ENCODE assay signal across 24 cellular contexts in the genomic region with DNA sequence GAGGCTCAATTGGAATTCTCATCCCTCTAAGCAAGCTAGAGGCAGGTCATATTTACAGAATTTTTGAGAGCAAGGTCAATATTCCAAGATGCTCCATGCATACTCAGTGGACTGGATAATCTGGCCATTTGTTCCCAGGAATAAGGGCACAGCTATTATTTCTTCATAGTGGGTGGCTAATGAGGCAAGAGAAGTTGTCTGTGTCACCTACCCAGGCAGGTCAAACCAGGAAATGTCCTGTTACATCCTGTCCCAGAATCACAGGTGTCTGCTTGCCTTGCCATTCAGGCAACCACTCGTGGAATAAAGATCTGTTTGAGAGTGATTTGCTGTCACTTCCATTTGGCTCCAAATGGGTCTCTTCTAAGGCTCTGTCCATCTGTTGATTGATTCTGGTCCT.
"Had no signal": no experiment of that assay in that cellular context is flagged by ENCODE, and none has a peak within 500 bp of the region (broad histone marks: within the 10 kb centered on the region; RNA-seq: fewer than 3 reads in every experiment).

No MANE protein-coding gene starts in this region.

- H3K27me3 ChIP-seq: brain microvascular endothelial cell, cardiac muscle cell had no signal

- H3K27ac ChIP-seq: brain microvascular endothelial cell, cardiac muscle cell had no signal

- H3K4me1 Mint-ChIP-seq: activated naive CD4-positive, alpha-beta T cell treated with anti-CD3 and anti-CD28 coated beads, Interleukin-2, amount 10 ng/mL, durations not matched to agents 7 days and 5 days; activated naive CD8-positive, alpha-beta T cell treated with anti-CD3 and anti-CD28 coated beads for 36 hours had no signal

- DNase-seq: activated CD4-positive, alpha-beta T cell treated with anti-CD3 and anti-CD28 coated beads for 4 hours; activated CD8-positive, alpha-beta memory T cell treated with anti-CD3 and anti-CD28 coated beads, Interleukin-2, amount 50 U/mL, for 4 hours; activated CD8-positive, alpha-beta T cell treated with anti-CD3 and anti-CD28 coated beads for 36 hours; activated gamma-delta T cell treated with Interleukin-2 at 50 U/mL for 16 hours; activated naive CD4-positive, alpha-beta T cell treated with anti-CD3 and anti-CD28 coated beads, Interleukin-2, amount 10 ng/mL, durations not matched to agents 7 days and 5 days; activated naive CD8-positive, alpha-beta T cell treated with anti-CD3 and anti-CD28 coated beads for 36 hours; activated T-cell treated with anti-CD3 and anti-CD28 coated beads, Interleukin-2, amount 50 U/mL, for 72 hours; brain microvascular endothelial cell; NCI-H1092 treated with DMSO at 0.1 percent for 48 hours; NCI-H1417 treated with DMSO at 0.1 percent for 48 hours; NCI-H1694; NCI-H2029; NCI-H2107; NCI-H2171 treated with DMSO at 0.1 percent for 48 hours; NCI-H226; NCI-H526; NCI-H82; PC-3; SHP77 treated with DMSO at 0.1 percent for 48 hours had no signal

- H3K27me3 Mint-ChIP-seq: activated CD8-positive, alpha-beta T cell treated with anti-CD3 and anti-CD28 coated beads for 36 hours; activated naive CD4-positive, alpha-beta T cell treated with anti-CD3 and anti-CD28 coated beads, Interleukin-2, amount 10 ng/mL, durations not matched to agents 7 days and 5 days; activated naive CD8-positive, alpha-beta T cell treated with anti-CD3 and anti-CD28 coated beads for 36 hours had no signal

- H3K4me3 Mint-ChIP-seq: activated CD8-positive, alpha-beta T cell treated with anti-CD3 and anti-CD28 coated beads for 36 hours; activated naive CD4-positive, alpha-beta T cell treated with anti-CD3 and anti-CD28 coated beads, Interleukin-2, amount 10 ng/mL, durations not matched to agents 7 days and 5 days; activated naive CD8-positive, alpha-beta T cell treated with anti-CD3 and anti-CD28 coated beads for 36 hours; activated T-cell treated with anti-CD3 and anti-CD28 coated beads, Interleukin-2, amount 50 U/mL, for 72 hours; T-helper 1 cell treated with Interleukin-12 subunit alpha and Interleukin-12 subunit beta and Interleukin-4 antibody, amounts not matched to agents 30 μg/mL and 1 μg/mL, for 36 hours had no signal

- H3K4me3 ChIP-seq: cardiac muscle cell had no signal

- H3K36me3 ChIP-seq: brain microvascular endothelial cell, cardiac muscle cell had no signal

- H3K27ac Mint-ChIP-seq: activated CD8-positive, alpha-beta T cell treated with anti-CD3 and anti-CD28 coated beads for 36 hours; activated naive CD4-positive, alpha-beta T cell treated with anti-CD3 and anti-CD28 coated beads, Interleukin-2, amount 10 ng/mL, durations not matched to agents 7 days and 5 days; activated naive CD8-positive, alpha-beta T cell treated with anti-CD3 and anti-CD28 coated beads for 36 hours; activated T-cell treated with anti-CD3 and anti-CD28 coated beads, Interleukin-2, amount 50 U/mL, for 72 hours; activated T-helper 2 cell treated with anti-CD3 and anti-CD28 coated beads, Interferon-gamma antibody, Interleukin-2, Interleukin-4, amounts not matched to agents 10 μg/mL and 5 μg/mL and 100 μg/mL, durations not matched to agents 14 hours and 24 hours and 36 hours; T-helper 1 cell treated with Interleukin-12 subunit alpha and Interleukin-12 subunit beta and Interleukin-4 antibody, amounts not matched to agents 30 μg/mL and 1 μg/mL, for 36 hours had no signal

- H3K9me3 Mint-ChIP-seq: activated naive CD4-positive, alpha-beta T cell treated with anti-CD3 and anti-CD28 coated beads, Interleukin-2, amount 10 ng/mL, durations not matched to agents 7 days and 5 days; activated T-helper 2 cell treated with anti-CD3 and anti-CD28 coated beads, Interferon-gamma antibody, Interleukin-2, Interleukin-4, amounts not matched to agents 10 μg/mL and 5 μg/mL and 100 μg/mL, durations not matched to agents 14 hours and 24 hours and 36 hours; T-helper 1 cell treated with Interleukin-12 subunit alpha and Interleukin-12 subunit beta and Interleukin-4 antibody, amounts not matched to agents 30 μg/mL and 1 μg/mL, for 36 hours had no signal

- H3K36me3 Mint-ChIP-seq: activated naive CD4-positive, alpha-beta T cell treated with anti-CD3 and anti-CD28 coated beads, Interleukin-2, amount 10 ng/mL, durations not matched to agents 7 days and 5 days; activated naive CD8-positive, alpha-beta T cell treated with anti-CD3 and anti-CD28 coated beads for 36 hours had no signal

- FAIRE-seq: RCC 7860 had no signal

- ATAC-seq: activated CD4-positive, CD25-positive, alpha-beta regulatory T cell treated with anti-CD3 and anti-CD28 coated beads, Interleukin-2, amount 50 U/mL, for 24 hours; activated CD8-positive, alpha-beta T cell treated with anti-CD3 and anti-CD28 coated beads for 36 hours; activated T-cell treated with anti-CD3 and anti-CD28 coated beads, Interleukin-2, amount 50 U/mL, for 72 hours; PC-3 had no signal
